1 cellular context compared by ENCODE assay signal in genomic region chr6:37036146-37036545, GRCh38.
TF ChIP-seq lines count a peak whose summit lies in the region.

No MANE protein-coding gene starts in this region.

TF ChIP-seq in H1, 55 proteins besides CTCF, POLR2A, EP300 and RAD21:
- TF ChIP-seq USF2 (IDR thresholded peaks at IDR 0.05; ENCODE audit: low read length) (no peak), RNF2 (IDR thresholded peaks at IDR 0.05; ENCODE audit: borderline replicate concordance, low read depth, low read length, missing control alignments, poor library complexity, severe bottlenecking) (no peak), SRF (IDR thresholded peaks at IDR 0.05; ENCODE audit: low read depth, low read length) (no peak), BRCA1 (IDR thresholded peaks at IDR 0.05; ENCODE audit: low read depth, low read length) (no peak), CEBPB (IDR thresholded peaks at IDR 0.05; ENCODE audit: low read depth, low read length) (no peak)
